1 cellular context compared by ENCODE assay signal in the genomic region with DNA sequence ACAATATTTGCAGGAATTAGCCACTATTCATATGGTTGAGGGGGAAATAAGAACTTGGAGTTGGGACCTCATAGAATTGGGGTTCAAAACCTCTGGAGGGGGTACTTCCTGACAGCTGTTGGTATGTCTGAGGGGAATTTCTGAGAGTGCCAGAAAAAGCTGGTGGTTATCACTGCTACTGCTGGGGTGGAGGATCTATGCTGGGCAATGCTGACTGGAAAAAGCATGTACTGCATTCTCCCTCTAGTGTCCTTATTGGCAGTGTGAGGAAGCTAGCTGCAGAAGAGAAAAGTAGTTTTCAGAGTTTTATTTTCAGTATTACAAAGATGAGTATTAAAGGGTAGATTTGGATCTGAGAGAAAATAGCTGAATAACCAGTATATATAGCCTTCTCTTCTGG.
TF ChIP-seq lines count a peak whose summit lies in the region.

No MANE protein-coding gene starts in this region.

TF ChIP-seq in H1, 55 proteins besides CTCF, POLR2A, EP300 and RAD21:
- no peak for TF ChIP-seq TAF7 (optimal IDR thresholded peaks at IDR 0.05; ENCODE audit: borderline replicate concordance, low read depth, low read length)
- TF ChIP-seq BCL11A (IDR thresholded peaks at IDR 0.05; ENCODE audit: low read depth in 2 of 2, low read length in 2 of 2), result no peak
- TF ChIP-seq, protein P1, sequence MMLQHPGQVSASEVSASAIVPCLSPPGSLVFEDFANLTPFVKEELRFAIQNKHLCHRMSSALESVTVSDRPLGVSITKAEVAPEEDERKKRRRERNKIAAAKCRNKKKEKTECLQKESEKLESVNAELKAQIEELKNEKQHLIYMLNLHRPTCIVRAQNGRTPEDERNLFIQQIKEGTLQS (IDR thresholded peaks at IDR 0.05; ENCODE audit: insufficient read depth, low read depth, low read length), result no peak
- TF ChIP-seq SIX5 (IDR thresholded peaks at IDR 0.05; ENCODE audit: low read depth, low read length), result no peak
- TF ChIP-seq JUN (IDR thresholded peaks at IDR 0.05; ENCODE audit: low read depth, low read length), result no peak
- TF ChIP-seq GABPA (IDR thresholded peaks at IDR 0.05; ENCODE audit: borderline replicate concordance, insufficient read depth, low read length), result no peak
- no peak for TF ChIP-seq USF2 (IDR thresholded peaks at IDR 0.05; ENCODE audit: low read length)
- TF ChIP-seq TBP (IDR thresholded peaks at IDR 0.05; ENCODE audit: low read depth, low read length), result no peak
- TF ChIP-seq RFX5 (IDR thresholded peaks at IDR 0.05; ENCODE audit: borderline replicate concordance, low read depth, low read length), result no peak
- no peak for TF ChIP-seq YY1 (IDR thresholded peaks at IDR 0.05; ENCODE audit: low read depth, low read length)
- no peak for TF ChIP-seq CBX5 (IDR thresholded peaks at IDR 0.05; ENCODE audit: low read depth, low read length)
- TF ChIP-seq PHF8 (conservative IDR thresholded peaks at IDR 0.05; ENCODE audit: low read depth, low read length), result no peak
